1 cellular context compared by ENCODE assay signal in genomic region chr12:52657305-52657902, GRCh38.
A peak's percentile ranks its signal among the peaks of the same experiment; 100 is the strongest.
TF ChIP-seq lines count a peak whose summit lies in the region.

No MANE protein-coding gene starts in this region.

TF ChIP-seq in K562, 482 proteins besides CTCF, POLR2A, EP300 and RAD21:
- TF ChIP-seq BCOR (IDR thresholded peaks at IDR 0.05) (peak; percentile 51; the same call in 1 of the 2 replicates), RBM25 (IDR thresholded peaks at IDR 0.05; ENCODE audit: low read depth, low read length, severe bottlenecking) (peak; percentile 44), KDM1A (IDR thresholded peaks at IDR 0.05) (peak in 1 of 2 experiments; percentile 52; a peak in 1 of 4 replicates), TBL1XR1 (IDR thresholded peaks at IDR 0.05; ENCODE audit: low read length in 2 of 2) (no peak)
